ENCODE assay signal across 10 cellular contexts in genomic region chr6:116016846-116017545, GRCh38. TPM values are rescaled to one million over a fixed set of nuclear protein-coding genes. Genes with fewer than 3 reads are reported as not detected.
DNase-seq lines count a peak whose midpoint lies in the region; ATAC-seq and TF ChIP-seq lines count a peak whose summit lies in the region.
"Had no signal": no experiment of that assay in that cellular context is flagged by ENCODE, and none has a peak within 500 bp of the region (broad histone marks: within the 10 kb centered on the region; RNA-seq: fewer than 3 reads in every experiment).

No MANE protein-coding gene starts in this region.

- peak; percentile 16 for TF ChIP-seq POLR2A in GM19099 (IDR thresholded peaks at IDR 0.05; ENCODE audit: extremely low read depth, insufficient read length, low read depth)

- intact Hi-C loops in sciatic nerve (cut with DNase I) = no loop called here

- ATAC-seq in esophagus mucosa = peak; percentile 37
- ATAC-seq in sciatic nerve = peak; percentile 32

- DNase-seq in NCI-H1092 treated with DMSO at 0.1 percent for 48 hours (lab: John Stamatoyannopoulos, UW) = peak; percentile 22
- no peak for DNase-seq in sciatic nerve (ENCODE audit: low spot score)
- no peak for DNase-seq in NCI-H1436 treated with DMSO at 0.1 percent for 48 hours (lab: John Stamatoyannopoulos, UW)
- no peak for DNase-seq in glomerular visceral epithelial cell (ENCODE audit: extremely low spot score)
- no peak for DNase-seq in epidermal melanocyte (ENCODE audit: insufficient read length, low spot score)
- DNase-seq in Kasumi-1 (lab: John Stamatoyannopoulos, UW) = no peak
- DNase-seq: brain microvascular endothelial cell; stimulated activated CD8-positive, alpha-beta memory T cell treated with anti-CD3 and anti-CD28 coated beads, Interleukin-4, amount 100 ng/mL, for 48 hours had no signal

RNA-seq across cellular contexts. Expression of gene FRK, which starts 43.7 kb away (rescaled TPM):
- total RNA-seq in esophagus mucosa (7.8 TPM), sciatic nerve (0.85 TPM)
